Comparison of ENCODE assay signal across 8 cellular contexts in genomic region chr9:113682297-113682771, GRCh38.
DNase-seq lines count a peak whose midpoint lies in the region; ATAC-seq lines count a peak whose summit lies in the region.

No MANE protein-coding gene starts in this region.

- H3K27me3 ChIP-seq in adipocyte (replicated peaks; ENCODE audit: control insufficient read depth, insufficient read depth, low read length) = peaks cover 10% of the 10 kb centered on the region

- intact Hi-C loops in cardiac septum (cut with DNase I) = loop anchor here (5.0 kb wide), 1 partner anchor 350 kb away; no protein-coding TSS in a partner anchor

- no peaks in the 10 kb centered on the region for H3K9me3 ChIP-seq in adipocyte (ENCODE audit: control insufficient read depth, low read length)

- no peak for ATAC-seq in GM21528 (IDR thresholded peaks at IDR 0.05; ENCODE audit: low FRiP score, unreplicated experiment)

- no peak overlapping the region for H3K9ac ChIP-seq in adipocyte (ENCODE audit: low read length)

- H3K4me3 ChIP-seq in adipocyte (ENCODE audit: low read length) = no peak overlapping the region

- H3K4me1 ChIP-seq in adipocyte (ENCODE audit: control insufficient read depth, insufficient read depth, low read length) = peaks cover 4% of the 10 kb centered on the region

- DNase-seq in COLO668 (lab: John Stamatoyannopoulos, UW; ENCODE audit: unreplicated experiment) (peak; percentile 50), HS-27A (ENCODE audit: low read depth) (peak; percentile 43), OCI-M1 (lab: John Stamatoyannopoulos, UW) (peak; percentile 73), adipocyte (ENCODE audit: low read depth) (peak; percentile 90), cardiac septum (ENCODE audit: low spot score) (peak; percentile 80), pons (ENCODE audit: low spot score) (peak; percentile 61)
- no peak for DNase-seq in NK-92 treated with Interleukin-12 subunit alpha and Interleukin-12 subunit beta, amount 100 ng/mL, for 24 hours (lab: John Stamatoyannopoulos, UW)

- no peaks in the 10 kb centered on the region for H3K36me3 ChIP-seq in adipocyte (ENCODE audit: control insufficient read depth, insufficient read depth, low read length, severe bottlenecking)
